Comparison of ENCODE assay signal across 9 cellular contexts in the genomic region with DNA sequence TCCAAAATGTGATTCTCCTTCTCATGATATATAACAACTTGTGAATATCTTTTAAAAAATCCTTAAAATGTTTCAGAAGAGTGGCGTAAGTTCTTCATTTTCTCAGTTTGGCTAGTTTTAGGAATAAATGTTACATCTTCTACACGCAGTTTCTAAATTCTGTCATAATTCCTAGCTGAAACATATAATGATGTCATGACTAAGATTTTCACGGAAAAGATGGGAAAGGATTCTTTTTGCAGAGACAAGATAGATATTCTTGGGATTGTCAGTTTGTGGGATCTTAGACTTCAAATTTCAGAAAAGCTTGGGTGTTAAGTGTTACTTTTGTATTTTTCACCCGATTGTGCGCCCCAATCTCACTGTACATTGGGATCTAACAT. TPM values are rescaled to one million over a fixed set of nuclear protein-coding genes. Genes with fewer than 3 reads are reported as not detected.
A peak's percentile ranks its signal among the peaks of the same experiment; 100 is the strongest.
DNase-seq lines count a peak whose midpoint lies in the region; ATAC-seq and TF ChIP-seq lines count a peak whose summit lies in the region.
"Had no signal": no experiment of that assay in that cellular context is flagged by ENCODE, and none has a peak within 500 bp of the region (broad histone marks: within the 10 kb centered on the region; RNA-seq: fewer than 3 reads in every experiment).

No MANE protein-coding gene starts in this region.

- no peak overlapping the region for H2AFZ ChIP-seq in OCI-LY7 (ENCODE audit: low read length)

- no peak overlapping the region for H3K27ac ChIP-seq in OCI-LY7 (ENCODE audit: low read depth, low read length, poor library complexity, severe bottlenecking)

- H3K4me2 ChIP-seq in OCI-LY7 (ENCODE audit: low read length), result peak overlapping the region; percentile 92

- H3K4me3 Mint-ChIP-seq in CD14-positive monocyte, result peak overlapping the region in 1 of 2 donors; percentile 20

- peaks cover 34% of the 10 kb centered on the region for H4K20me1 ChIP-seq in OCI-LY7 (ENCODE audit: insufficient read depth, low read length)

- intact Hi-C loops in OCI-LY7 (cut with micrococcal nuclease; ENCODE audit: unreplicated experiment), result loop anchor here (10.0 kb wide), 1 partner anchor 789 kb away; the partner anchor contains the start of gene TMEM135
- intact Hi-C loops in CD14-positive monocyte (cut with micrococcal nuclease), result loop anchor here in 1 of 2 donors (5.0 to 10.0 kb wide), 3 partner anchors 204 to 581 kb away; partner anchors contain the start of genes CCDC83 and CREBZF

- peaks cover 0 to 3% (median 0%) of the 10 kb centered on the region in 3 donors for H3K27me3 Mint-ChIP-seq in CD14-positive monocyte (ENCODE audit: low read depth in 3 of 3)

- peak overlapping the region in 1 of 7 donors; percentile 10 for H3K27ac Mint-ChIP-seq in CD14-positive monocyte

- peaks cover 62% of the 10 kb centered on the region for H3K79me2 ChIP-seq in OCI-LY7 (ENCODE audit: insufficient read depth, low read depth, low read length)

- BruUV-seq in OCI-LY7 (replicated peaks; lab: Mats Ljungman, UMichigan), result TSS peak; percentile 51

- no peak for ATAC-seq in GM21515 (IDR thresholded peaks at IDR 0.05; ENCODE audit: unreplicated experiment)
- ATAC-seq in HG03521 (IDR thresholded peaks at IDR 0.05; ENCODE audit: unreplicated experiment), result no peak
- no peak for ATAC-seq in HG02938 (IDR thresholded peaks at IDR 0.05; ENCODE audit: unreplicated experiment)

- H3K9me2 ChIP-seq in OCI-LY7 (ENCODE audit: insufficient read depth, low read length), result no peaks in the 10 kb centered on the region

- peak overlapping the region; percentile 93 for H3K4me3 ChIP-seq in OCI-LY7 (ENCODE audit: low read depth, low read length, poor library complexity, severe bottlenecking)
- H3K4me3 ChIP-seq in fibroblast of the aortic adventitia (ENCODE audit: low read depth, low read length), result peak overlapping the region; percentile 93
- peak overlapping the region; percentile 94 for H3K4me3 ChIP-seq in retinal pigment epithelial cell (ENCODE audit: low read length)

- H3K36me3 ChIP-seq in OCI-LY7 (ENCODE audit: insufficient read depth, low read length), result peaks cover 19% of the 10 kb centered on the region

- TF ChIP-seq CTCF in OCI-LY7 (conservative IDR thresholded peaks at IDR 0.05; ENCODE audit: low read length) (no peak), fibroblast of the aortic adventitia (IDR thresholded peaks at IDR 0.05; ENCODE audit: insufficient read depth, low read length) (no peak), retinal pigment epithelial cell (conservative IDR thresholded peaks at IDR 0.05; ENCODE audit: low read depth, low read length) (no peak), CD14-positive monocyte (IDR thresholded peaks at IDR 0.05) (no peak)

- H3K9me3 ChIP-seq in OCI-LY7 (ENCODE audit: low read length), result no peaks in the 10 kb centered on the region

- peaks cover 30% of the 10 kb centered on the region for H3K4me1 Mint-ChIP-seq in CD14-positive monocyte

- no peaks in the 10 kb centered on the region for H3K9me3 Mint-ChIP-seq in CD14-positive monocyte

- POLR2A ChIA-PET in OCI-LY7 (lab: Charles Lee), result interaction anchor here (0.6 to 1.0 kb wide), 2 partner anchors 9 to 52 kb away, joined by 3 read pairs; no protein-coding TSS in a partner anchor

- peaks cover 69% of the 10 kb centered on the region for H3K4me1 ChIP-seq in OCI-LY7 (ENCODE audit: insufficient read depth, low read length, poor library complexity, severe bottlenecking)

- DNase-seq in EH (ENCODE audit: low read depth) (peak; percentile 15), OCI-LY7 (ENCODE audit: low spot score) (no peak), fibroblast of the aortic adventitia (ENCODE audit: low read depth) (peak; percentile 8), retinal pigment epithelial cell (ENCODE audit: low read depth) (no peak), CD14-positive monocyte (ENCODE audit: low spot score) (no peak)
- DNase-seq: GDM1 had no signal

- peaks cover 4 to 8% of the 10 kb centered on the region in 2 donors for H3K36me3 Mint-ChIP-seq in CD14-positive monocyte

- CTCF ChIA-PET in OCI-LY7 (lab: Charles Lee; ENCODE audit: unreplicated experiment), result no interaction called here

RNA-seq across cellular contexts. Expression of gene EED, which starts 1.7 kb away (rescaled TPM):
- total RNA-seq in OCI-LY7 (2014; rRNA removed; shearing (Covaris generic)), result 25.2 and 30.4 TPM in 2 replicates
- total RNA-seq in OCI-LY7 (2022), result 34.4 and 40.2 TPM in 2 replicates
- 19.4 and 24.7 TPM in 2 replicates for total RNA-seq in fibroblast of the aortic adventitia (ENCODE audit: low replicate concordance)
- polyA plus RNA-seq in CD14-positive monocyte, result 1 to 10 TPM; 2.3 to 5.1 TPM

RNA-seq across cellular contexts. Expression of gene HIKESHI, which starts 55.8 kb away (rescaled TPM):
- total RNA-seq in OCI-LY7 (2014; rRNA removed; shearing (Covaris generic)), result 22.2 and 34.9 TPM in 2 replicates
- total RNA-seq in OCI-LY7 (2022) (43.9 and 48.6 TPM in 2 replicates), fibroblast of the aortic adventitia (ENCODE audit: low replicate concordance) (16.8 and 92.2 TPM in 2 replicates)
- 10 to 100 TPM; 65.4 to 71.2 TPM for polyA plus RNA-seq in CD14-positive monocyte

Comparison
In these comparisons a context has a peak if more than half of its experiments do, and no peak if none do; other contexts are left out.
1. DNase-seq: peak in EH (single experiment) and fibroblast of the aortic adventitia (single experiment); none in OCI-LY7 (single experiment), retinal pigment epithelial cell (single experiment) and CD14-positive monocyte (single experiment).
2. Peak in every context shown above with its lines, with median percentiles within 50 percentile points of each other: H3K4me3 ChIP-seq.